In genomic region chr1:4515727-4516289, GRCh38 we compare ENCODE assay signal across 25 cellular contexts.
"Had no signal": no experiment of that assay in that cellular context is flagged by ENCODE, and none has a peak within 500 bp of the region (broad histone marks: within the 10 kb centered on the region; RNA-seq: fewer than 3 reads in every experiment).

No MANE protein-coding gene starts in this region.

- H3K4me3 Mint-ChIP-seq: activated CD4-positive, alpha-beta T cell treated with anti-CD3 and anti-CD28 coated beads, Interleukin-2, amount 10 ng/mL, durations not matched to agents 24 days and 14 days; activated CD8-positive, alpha-beta memory T cell treated with anti-CD3 and anti-CD28 coated beads, Interleukin-2, amount 10 ng/mL, durations not matched to agents 7 days and 5 days; activated naive CD4-positive, alpha-beta T cell treated with anti-CD3 and anti-CD28 coated beads, Interleukin-2, amount 50 U/mL, for 24 hours; activated T-cell treated with anti-CD3 and anti-CD28 coated beads, Interleukin-2, amount 50 U/mL, for 24 hours; activated T-helper 1 cell treated with anti-CD3 and anti-CD28 coated beads, Interleukin-12 subunit alpha, Interleukin-12 subunit beta, Interleukin-2, Interleukin-4 antibody, amounts not matched to agents 30 ng/mL and 10 ng/mL and 1 ng/mL, durations not matched to agents 14 hours and 24 hours and 36 hours; T-helper 17 cell; WTC11 had no signal

- H3K4me1 ChIP-seq: ascending aorta, Peyer's patch had no signal

- H3K36me3 Mint-ChIP-seq: activated CD8-positive, alpha-beta memory T cell treated with anti-CD3 and anti-CD28 coated beads, Interleukin-2, amount 10 ng/mL, durations not matched to agents 7 days and 5 days; activated naive CD4-positive, alpha-beta T cell treated with anti-CD3 and anti-CD28 coated beads, Interleukin-2, amount 50 U/mL, for 24 hours had no signal

- H3K4me2 ChIP-seq: KMS-11 had no signal

- H3K4me3 ChIP-seq: ascending aorta, cardiac muscle cell, Peyer's patch had no signal

- H3K27ac ChIP-seq: ascending aorta, brain microvascular endothelial cell, cardiac muscle cell, KMS-11, Peyer's patch, RWPE1 had no signal

- H3K36me3 ChIP-seq: ascending aorta, brain microvascular endothelial cell, cardiac muscle cell, Peyer's patch had no signal

- H3K9me3 Mint-ChIP-seq: activated CD4-positive, alpha-beta T cell treated with anti-CD3 and anti-CD28 coated beads, Interleukin-2, amount 10 ng/mL, durations not matched to agents 24 days and 14 days; activated naive CD4-positive, alpha-beta T cell treated with anti-CD3 and anti-CD28 coated beads, Interleukin-2, amount 50 U/mL, for 24 hours; activated T-cell treated with anti-CD3 and anti-CD28 coated beads, Interleukin-2, amount 50 U/mL, for 24 hours; activated T-helper 1 cell treated with anti-CD3 and anti-CD28 coated beads, Interleukin-12 subunit alpha, Interleukin-12 subunit beta, Interleukin-2, Interleukin-4 antibody, amounts not matched to agents 30 ng/mL and 10 ng/mL and 1 ng/mL, durations not matched to agents 14 hours and 24 hours and 36 hours had no signal

- H3K27me3 Mint-ChIP-seq: activated CD4-positive, alpha-beta T cell treated with anti-CD3 and anti-CD28 coated beads, Interleukin-2, amount 10 ng/mL, durations not matched to agents 24 days and 14 days had no signal

- H3K9me3 ChIP-seq: ascending aorta, Peyer's patch had no signal

- H3K4me1 Mint-ChIP-seq: activated CD4-positive, alpha-beta T cell treated with anti-CD3 and anti-CD28 coated beads, Interleukin-2, amount 10 ng/mL, durations not matched to agents 24 days and 14 days; activated CD8-positive, alpha-beta memory T cell treated with anti-CD3 and anti-CD28 coated beads, Interleukin-2, amount 10 ng/mL, durations not matched to agents 7 days and 5 days; activated naive CD4-positive, alpha-beta T cell treated with anti-CD3 and anti-CD28 coated beads, Interleukin-2, amount 50 U/mL, for 24 hours; T-helper 17 cell; WTC11 had no signal

- DNase-seq: activated CD4-positive, alpha-beta T cell treated with anti-CD3 and anti-CD28 coated beads, Interleukin-2, amount 10 ng/mL, durations not matched to agents 24 days and 14 days; activated CD4-positive, alpha-beta T cell treated with anti-CD3 and anti-CD28 coated beads, Interleukin-2, amount 50 U/mL, for 48 hours; activated CD4-positive, CD25-positive, alpha-beta regulatory T cell treated with anti-CD3 and anti-CD28 coated beads, Interleukin-2, amount 50 U/mL, for 72 hours; activated CD8-positive, alpha-beta memory T cell treated with anti-CD3 and anti-CD28 coated beads, Interleukin-2, amount 10 ng/mL, durations not matched to agents 7 days and 5 days; activated effector memory CD4-positive, alpha-beta T cell treated with Interleukin-2 at 50 U/mL for 16 hours; activated naive CD4-positive, alpha-beta T cell; activated T-cell treated with anti-CD3 and anti-CD28 coated beads, Interleukin-2, amount 50 U/mL, for 24 hours; amniotic stem cell; brain microvascular endothelial cell; NCI-H1092; NCI-H1417; NCI-H2029; NCI-H345; NCI-H510A; Peyer's patch; SHP77 treated with DMSO at 0.1 percent for 48 hours; T-helper 17 cell; T-helper 9 cell had no signal

- H3K27me3 ChIP-seq: ascending aorta, brain microvascular endothelial cell, cardiac muscle cell, Peyer's patch had no signal

- H3K27ac Mint-ChIP-seq: activated CD4-positive, alpha-beta T cell treated with anti-CD3 and anti-CD28 coated beads, Interleukin-2, amount 10 ng/mL, durations not matched to agents 24 days and 14 days; activated CD8-positive, alpha-beta memory T cell treated with anti-CD3 and anti-CD28 coated beads, Interleukin-2, amount 10 ng/mL, durations not matched to agents 7 days and 5 days; activated naive CD4-positive, alpha-beta T cell treated with anti-CD3 and anti-CD28 coated beads, Interleukin-2, amount 50 U/mL, for 24 hours; activated T-cell treated with anti-CD3 and anti-CD28 coated beads, Interleukin-2, amount 50 U/mL, for 24 hours; activated T-helper 1 cell treated with anti-CD3 and anti-CD28 coated beads, Interleukin-12 subunit alpha, Interleukin-12 subunit beta, Interleukin-2, Interleukin-4 antibody, amounts not matched to agents 30 ng/mL and 10 ng/mL and 1 ng/mL, durations not matched to agents 14 hours and 24 hours and 36 hours; T-helper 17 cell; WTC11 had no signal

- ATAC-seq: activated CD8-positive, alpha-beta memory T cell treated with anti-CD3 and anti-CD28 coated beads, Interleukin-2, amount 10 ng/mL, durations not matched to agents 7 days and 5 days; T-helper 17 cell; WTC11 had no signal
